Comparison of ENCODE assay signal across 1 cellular context in the genomic region with DNA sequence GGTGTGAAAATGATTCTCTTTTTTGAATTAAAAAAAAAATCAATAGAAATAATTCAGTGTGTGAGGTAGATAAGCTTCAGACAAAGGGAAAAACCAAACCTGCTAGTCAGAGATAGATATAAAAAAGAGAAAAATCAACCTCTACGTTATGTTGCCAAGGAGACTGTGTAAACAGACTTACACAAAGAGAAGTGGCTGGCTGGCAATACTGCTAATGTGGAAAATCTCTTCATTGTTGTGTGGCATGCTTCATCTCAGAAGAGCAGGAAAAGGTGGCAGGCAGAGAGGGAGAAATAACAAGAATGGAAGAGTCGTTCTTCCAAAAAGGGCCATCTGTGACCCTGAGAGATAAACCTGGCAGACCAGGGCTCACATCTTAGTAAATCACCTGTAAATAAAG.
TF ChIP-seq lines count a peak whose summit lies in the region.

No MANE protein-coding gene starts in this region.

TF ChIP-seq in GM23338, 12 proteins besides CTCF, POLR2A, EP300 and RAD21 (continued from another document):
- TF ChIP-seq, protein P1, sequence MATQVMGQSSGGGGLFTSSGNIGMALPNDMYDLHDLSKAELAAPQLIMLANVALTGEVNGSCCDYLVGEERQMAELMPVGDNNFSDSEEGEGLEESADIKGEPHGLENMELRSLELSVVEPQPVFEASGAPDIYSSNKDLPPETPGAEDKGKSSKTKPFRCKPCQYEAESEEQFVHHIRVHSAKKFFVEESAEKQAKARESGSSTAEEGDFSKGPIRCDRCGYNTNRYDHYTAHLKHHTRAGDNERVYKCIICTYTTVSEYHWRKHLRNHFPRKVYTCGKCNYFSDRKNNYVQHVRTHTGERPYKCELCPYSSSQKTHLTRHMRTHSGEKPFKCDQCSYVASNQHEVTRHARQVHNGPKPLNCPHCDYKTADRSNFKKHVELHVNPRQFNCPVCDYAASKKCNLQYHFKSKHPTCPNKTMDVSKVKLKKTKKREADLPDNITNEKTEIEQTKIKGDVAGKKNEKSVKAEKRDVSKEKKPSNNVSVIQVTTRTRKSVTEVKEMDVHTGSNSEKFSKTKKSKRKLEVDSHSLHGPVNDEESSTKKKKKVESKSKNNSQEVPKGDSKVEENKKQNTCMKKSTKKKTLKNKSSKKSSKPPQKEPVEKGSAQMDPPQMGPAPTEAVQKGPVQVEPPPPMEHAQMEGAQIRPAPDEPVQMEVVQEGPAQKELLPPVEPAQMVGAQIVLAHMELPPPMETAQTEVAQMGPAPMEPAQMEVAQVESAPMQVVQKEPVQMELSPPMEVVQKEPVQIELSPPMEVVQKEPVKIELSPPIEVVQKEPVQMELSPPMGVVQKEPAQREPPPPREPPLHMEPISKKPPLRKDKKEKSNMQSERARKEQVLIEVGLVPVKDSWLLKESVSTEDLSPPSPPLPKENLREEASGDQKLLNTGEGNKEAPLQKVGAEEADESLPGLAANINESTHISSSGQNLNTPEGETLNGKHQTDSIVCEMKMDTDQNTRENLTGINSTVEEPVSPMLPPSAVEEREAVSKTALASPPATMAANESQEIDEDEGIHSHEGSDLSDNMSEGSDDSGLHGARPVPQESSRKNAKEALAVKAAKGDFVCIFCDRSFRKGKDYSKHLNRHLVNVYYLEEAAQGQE (IDR thresholded peaks at IDR 0.05; ENCODE audit: unreplicated experiment) = no peak
- TF ChIP-seq NANOG (IDR thresholded peaks at IDR 0.05; ENCODE audit: borderline replicate concordance) (no peak), ZNF114 (CRISPR knock-in tag; IDR thresholded peaks at IDR 0.05) (no peak), ZNF331 (CRISPR knock-in tag; IDR thresholded peaks at IDR 0.05; ENCODE audit: low read depth) (no peak), STAT1 (IDR thresholded peaks at IDR 0.05; ENCODE audit: unreplicated experiment) (no peak), EZH2 (IDR thresholded peaks at IDR 0.05; ENCODE audit: low read depth, unreplicated experiment) (no peak)
